ENCODE assay signal across 35 cellular contexts in genomic region chr13:109756778-109757177, GRCh38. TPM values are rescaled to one million over a fixed set of nuclear protein-coding genes. Genes with fewer than 3 reads are reported as not detected.
A peak's percentile ranks its signal among the peaks of the same experiment; 100 is the strongest.
DNase-seq lines count a peak whose midpoint lies in the region; ATAC-seq and TF ChIP-seq lines count a peak whose summit lies in the region.
"Had no signal": no experiment of that assay in that cellular context is flagged by ENCODE, and none has a peak within 500 bp of the region (broad histone marks: within the 10 kb centered on the region; RNA-seq: fewer than 3 reads in every experiment).

No MANE protein-coding gene starts in this region.

- intact Hi-C loops in left ventricle myocardium superior (cut with micrococcal nuclease) = no loop called here
- intact Hi-C loops in upper lobe of right lung (cut with DNase I) = no loop called here

- no peaks in the 10 kb centered on the region for H3K9me3 ChIP-seq in adipocyte (ENCODE audit: control insufficient read depth, low read length)
- H3K9me3 ChIP-seq in upper lobe of right lung = no peaks in the 10 kb centered on the region
- H3K9me3 ChIP-seq: left lung, upper lobe of left lung had no signal

- ATAC-seq in left ventricle myocardium superior (peak; percentile 79), upper lobe of right lung (peak; percentile 53)
- ATAC-seq: activated CD8-positive, alpha-beta T cell treated with anti-CD3 and anti-CD28 coated beads, Interleukin-2, amount 10 ng/mL, durations not matched to agents 7 days and 5 days; CD8-positive, alpha-beta T cell; effector memory CD8-positive, alpha-beta T cell; foreskin keratinocyte; GM23338; left lung; natural killer cell; SK-N-SH treated with all-trans-retinoic acid at 6 μM for 48 hours had no signal

- peak overlapping the region; percentile 8 for H3K9ac ChIP-seq in adipocyte (ENCODE audit: low read length)

- H3K27ac ChIP-seq in upper lobe of right lung = no peak overlapping the region
- H3K27ac ChIP-seq: ascending aorta, cardiac muscle cell, foreskin keratinocyte, upper lobe of left lung had no signal

- no peaks in the 10 kb centered on the region for H3K27me3 ChIP-seq in adipocyte (replicated peaks; ENCODE audit: control insufficient read depth, insufficient read depth, low read length)
- no peaks in the 10 kb centered on the region for H3K27me3 ChIP-seq in upper lobe of right lung
- H3K27me3 ChIP-seq: ascending aorta, cardiac muscle cell, foreskin keratinocyte, left lung, upper lobe of left lung had no signal

- no peak for TF ChIP-seq CTCF in upper lobe of right lung (IDR thresholded peaks at IDR 0.05)

- H3K4me1 ChIP-seq in adipocyte (ENCODE audit: control insufficient read depth, insufficient read depth, low read length) = peaks cover 38% of the 10 kb centered on the region
- H3K4me1 ChIP-seq in upper lobe of right lung = peaks cover 9% of the 10 kb centered on the region
- H3K4me1 ChIP-seq: ascending aorta had no signal

- H3K4me3 ChIP-seq in adipocyte (ENCODE audit: low read length) (no peak overlapping the region), upper lobe of right lung (no peak overlapping the region)
- H3K4me3 ChIP-seq: ascending aorta, cardiac muscle cell, GM23338, left lung, upper lobe of left lung had no signal

- DNase-seq in NOMO-1 treated with DMSO at 0.1 percent for 48 hours (lab: John Stamatoyannopoulos, UW; ENCODE audit: unreplicated experiment) (peak; percentile 28), NOMO-1 (lab: John Stamatoyannopoulos, UW; ENCODE audit: unreplicated experiment in 2 of 2) (no peak), adipocyte (ENCODE audit: low read depth) (peak; percentile 33), left ventricle myocardium superior (no peak), upper lobe of right lung (no peak), medulla oblongata (ENCODE audit: extremely low spot score) (no peak), GM19240 (ENCODE audit: insufficient read length, low spot score) (no peak), GF-D8 (lab: John Stamatoyannopoulos, UW) (no peak)
- DNase-seq: 8988T; activated CD8-positive, alpha-beta T cell treated with anti-CD3 and anti-CD28 coated beads, Interleukin-2, amount 10 ng/mL, durations not matched to agents 7 days and 5 days; CD8-positive, alpha-beta T cell; cortex of kidney; effector memory CD8-positive, alpha-beta T cell; erythroblast; foreskin keratinocyte; HFFc6; hypothalamus; immature natural killer cell; Kasumi-1; left lung; natural killer cell; NCI-H1092 treated with DMSO at 0.1 percent for 48 hours; NCI-H2029 treated with DMSO at 0.1 percent for 48 hours; NCI-H2227 treated with DMSO at 0.1 percent for 48 hours; retina; RPMI8226; stimulated activated CD4-positive, alpha-beta T cell treated with anti-CD3 and anti-CD28 coated beads, Interleukin-12 subunit alpha, Interleukin-12 subunit beta, amount 100 ng/mL, for 4 hours; stimulated activated CD4-positive, alpha-beta T cell treated with anti-CD3 and anti-CD28 coated beads, Interleukin-4, amount 100 ng/mL, for 1 hour; substantia nigra; T-helper 2 cell; upper lobe of left lung had no signal

- peaks cover 72% of the 10 kb centered on the region for H3K36me3 ChIP-seq in adipocyte (ENCODE audit: control insufficient read depth, insufficient read depth, low read length, severe bottlenecking)
- peaks cover 56% of the 10 kb centered on the region for H3K36me3 ChIP-seq in upper lobe of right lung
- H3K36me3 ChIP-seq: cardiac muscle cell had no signal

RNA-seq across cellular contexts. Expression of gene IRS2, which starts 29.6 kb away (rescaled TPM):
- total RNA-seq in left ventricle myocardium superior (11.3 TPM), upper lobe of right lung (43.8 TPM)

Comparison
In these comparisons a context has a peak if more than half of its experiments do, and no peak if none do; other contexts are left out.
1. DNase-seq: peak in NOMO-1 treated with DMSO at 0.1 percent for 48 hours (single experiment) and adipocyte (single experiment); none in NOMO-1 (0 of 2), left ventricle myocardium superior (single experiment), upper lobe of right lung (single experiment), medulla oblongata (single experiment), GM19240 (single experiment) and GF-D8 (single experiment).